In the genomic region with DNA sequence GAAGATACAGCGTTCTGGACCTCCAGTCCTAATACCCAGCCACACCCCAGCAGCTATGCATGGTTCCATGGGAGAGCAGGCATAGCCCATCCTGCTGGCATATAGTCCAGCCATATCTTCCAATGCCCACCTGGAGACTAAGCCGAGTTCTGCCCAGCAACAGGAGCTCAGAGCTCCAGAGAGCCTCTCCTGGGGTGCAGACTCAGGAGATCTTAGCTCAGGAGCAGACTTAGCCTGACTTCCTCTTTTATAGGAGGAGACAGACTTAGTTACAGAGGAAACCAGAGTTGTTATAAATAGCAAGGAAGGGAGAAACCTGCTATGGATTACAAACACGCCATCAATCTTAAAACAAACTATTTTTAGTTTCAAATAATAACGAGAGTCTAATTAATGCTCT, we compare ENCODE assay signal across 10 cellular contexts. TPM values are rescaled to one million over a fixed set of nuclear protein-coding genes. Genes with fewer than 3 reads are reported as not detected.
DNase-seq lines count a peak whose midpoint lies in the region; ATAC-seq and TF ChIP-seq lines count a peak whose summit lies in the region.
"Had no signal": no experiment of that assay in that cellular context is flagged by ENCODE, and none has a peak within 500 bp of the region (broad histone marks: within the 10 kb centered on the region; RNA-seq: fewer than 3 reads in every experiment).

No MANE protein-coding gene starts in this region.

- DNase-seq in CD1c-positive myeloid dendritic cell (ENCODE audit: extremely low spot score) (peak; percentile 64), HL-60 (ENCODE audit: low read depth in 1 of 2, low spot score in 1 of 2) (peak in 1 of 2 experiments; percentile 77), T-helper 17 cell (no peak), lower lobe of right lung (no peak), endothelial cell (ENCODE audit: low spot score) (no peak), Peyer's patch (no peak), colonic mucosa (no peak), islet precursor cell (no peak)
- DNase-seq: stimulated activated CD4-positive, alpha-beta T cell treated with anti-CD3 and anti-CD28 coated beads, Interleukin-12 subunit alpha, Interleukin-12 subunit beta, amount 100 ng/mL, for 4 hours; T-helper 9 cell had no signal

- H3K27ac Mint-ChIP-seq in T-helper 17 cell (peak overlapping the region; percentile 39), endothelial cell (ENCODE audit: unreplicated experiment) (no peak overlapping the region)

- ATAC-seq in T-helper 17 cell, result no peak
- ATAC-seq in lower lobe of right lung, result no peak

- peaks cover 33% of the 10 kb centered on the region for H3K4me1 Mint-ChIP-seq in T-helper 17 cell
- peaks cover 24% of the 10 kb centered on the region for H3K4me1 Mint-ChIP-seq in endothelial cell (ENCODE audit: unreplicated experiment)

- H3K4me3 ChIP-seq in HL-60 (replicated peaks; ENCODE audit: insufficient read depth, low read length), result no peak overlapping the region
- no peak overlapping the region for H3K4me3 ChIP-seq in lower lobe of right lung
- H3K4me3 ChIP-seq in Peyer's patch, result no peak overlapping the region
- H3K4me3 ChIP-seq in colonic mucosa, result no peak overlapping the region

- intact Hi-C loops in lower lobe of right lung (cut with DNase I), result no loop called here
- intact Hi-C loops in colonic mucosa (cut with DNase I), result no loop called here

- H3K4me1 ChIP-seq in lower lobe of right lung (peaks cover 61% of the 10 kb centered on the region), Peyer's patch (peaks cover 0 to 46% (median 19%) of the 10 kb centered on the region in 4 donors), colonic mucosa (peaks cover 12% of the 10 kb centered on the region)

- H3K9me3 ChIP-seq in T-helper 17 cell (ENCODE audit: control insufficient read depth, low read length, poor library complexity, severe bottlenecking), result no peaks in the 10 kb centered on the region
- H3K9me3 ChIP-seq in lower lobe of right lung, result no peaks in the 10 kb centered on the region
- no peaks in the 10 kb centered on the region for H3K9me3 ChIP-seq in Peyer's patch
- H3K9me3 ChIP-seq in colonic mucosa, result no peaks in the 10 kb centered on the region

- H3K36me3 Mint-ChIP-seq in T-helper 17 cell (ENCODE audit: low read depth) (peaks cover 2% of the 10 kb centered on the region), endothelial cell (ENCODE audit: low read depth, unreplicated experiment) (no peaks in the 10 kb centered on the region)

- H3K27ac ChIP-seq in HL-60 (replicated peaks), result peak overlapping the region; percentile 72
- peak overlapping the region; percentile 36 for H3K27ac ChIP-seq in lower lobe of right lung
- H3K27ac ChIP-seq in Peyer's patch, result peak overlapping the region in 1 of 4 donors; percentile 38
- no peak overlapping the region for H3K27ac ChIP-seq in colonic mucosa

- TF ChIP-seq CTCF in HL-60 (IDR thresholded peaks at IDR 0.05; ENCODE audit: insufficient read depth, low read length) (no peak), lower lobe of right lung (IDR thresholded peaks at IDR 0.05) (no peak), endothelial cell (IDR thresholded peaks at IDR 0.05; ENCODE audit: unreplicated experiment) (no peak), Peyer's patch (IDR thresholded peaks at IDR 0.05) (no peak), colonic mucosa (IDR thresholded peaks at IDR 0.05) (no peak)

- H3K9ac ChIP-seq in colonic mucosa (ENCODE audit: low read depth in 2 of 2, low read length in 2 of 2), result no peak overlapping the region

- TF ChIP-seq POLR2A in Peyer's patch (IDR thresholded peaks at IDR 0.05), result no peak

- H3K27me3 Mint-ChIP-seq in T-helper 17 cell (no peaks in the 10 kb centered on the region), endothelial cell (ENCODE audit: unreplicated experiment) (peaks cover 6% of the 10 kb centered on the region)

- H3K36me3 ChIP-seq in lower lobe of right lung (no peaks in the 10 kb centered on the region), Peyer's patch (no peaks in the 10 kb centered on the region), colonic mucosa (no peaks in the 10 kb centered on the region)

- H3K27me3 ChIP-seq in HL-60 (ENCODE audit: insufficient read depth, poor library complexity, severe bottlenecking), result no peaks in the 10 kb centered on the region
- H3K27me3 ChIP-seq in lower lobe of right lung (ENCODE audit: low read depth), result no peaks in the 10 kb centered on the region
- H3K27me3 ChIP-seq in Peyer's patch, result no peaks in the 10 kb centered on the region
- H3K27me3 ChIP-seq in colonic mucosa, result no peaks in the 10 kb centered on the region

- no peak overlapping the region for H3K4me3 Mint-ChIP-seq in T-helper 17 cell
- no peak overlapping the region for H3K4me3 Mint-ChIP-seq in endothelial cell (ENCODE audit: unreplicated experiment)

- H3K9me3 Mint-ChIP-seq in endothelial cell (ENCODE audit: unreplicated experiment), result no peaks in the 10 kb centered on the region

RNA-seq across cellular contexts. Expression of gene KIF21B, which starts 3.2 kb away (rescaled TPM):
- total RNA-seq in T-helper 17 cell (10 to 100 TPM; 78.4 to 87.7 TPM), lower lobe of right lung (4.7 TPM), endothelial cell (ENCODE audit: unreplicated experiment) (8.4 TPM), Peyer's patch (10 to 100 TPM in 3 of 4 donors, 1 to 10 TPM in 1; 6.7 to 19.0 (median 13.3) TPM), colonic mucosa (10 to 100 TPM in 1 of 2 donors, 1 to 10 TPM in 1; 3.1 to 10.4 TPM)
